8 cellular contexts compared by ENCODE assay signal in genomic region chr4:16939178-16939577, GRCh38. TPM values are rescaled to one million over a fixed set of nuclear protein-coding genes. Genes with fewer than 3 reads are reported as not detected.
"Had no signal": no experiment of that assay in that cellular context is flagged by ENCODE, and none has a peak within 500 bp of the region (broad histone marks: within the 10 kb centered on the region; RNA-seq: fewer than 3 reads in every experiment).

No MANE protein-coding gene starts in this region.

- H3K27ac ChIP-seq: HL-60 had no signal

- H3K4me3 Mint-ChIP-seq: IgD-negative memory B cell had no signal

- ATAC-seq: HepG2, K562 had no signal

- H3K27ac Mint-ChIP-seq: IgD-negative memory B cell had no signal

- H3K4me1 Mint-ChIP-seq: IgD-negative memory B cell had no signal

- H3K36me3 Mint-ChIP-seq: IgD-negative memory B cell had no signal

- H3K4me3 ChIP-seq: K562 had no signal

- DNase-seq: IMR-90, KBM-7, KG1 had no signal

- H3K27me3 Mint-ChIP-seq: IgD-negative memory B cell had no signal

RNA-seq across cellular contexts. Expression of gene LDB2, which starts 40.7 kb away (rescaled TPM):
- total RNA-seq: HepG2, HT-29 had no signal
- polyA plus RNA-seq: HepG2, IgD-negative memory B cell had no signal
